Comparison of ENCODE assay signal across 13 cellular contexts in genomic region chr3:172447611-172448579, GRCh38. TPM values are rescaled to one million over a fixed set of nuclear protein-coding genes. Genes with fewer than 3 reads are reported as not detected.
DNase-seq lines count a peak whose midpoint lies in the region; ATAC-seq and TF ChIP-seq lines count a peak whose summit lies in the region.
"Had no signal": no experiment of that assay in that cellular context is flagged by ENCODE, and none has a peak within 500 bp of the region (broad histone marks: within the 10 kb centered on the region; RNA-seq: fewer than 3 reads in every experiment).

GHSR (minus strand) TSS chr3:172448456; CDS start chr3:172448413, 43 bp downstream.

- H3K36me3 ChIP-seq in left ventricle myocardium inferior, result no peaks in the 10 kb centered on the region
- H3K36me3 ChIP-seq: esophagus muscularis mucosa had no signal

- peaks cover 23% of the 10 kb centered on the region for H3K4me1 ChIP-seq in left ventricle myocardium inferior

- ATAC-seq in HG02870 (IDR thresholded peaks at IDR 0.05; ENCODE audit: unreplicated experiment), result no peak

- no peaks in the 10 kb centered on the region for H3K9me3 ChIP-seq in left ventricle myocardium inferior (replicated peaks)
- H3K9me3 ChIP-seq: esophagus muscularis mucosa had no signal

- TF ChIP-seq CTCF in left ventricle myocardium inferior (IDR thresholded peaks at IDR 0.05; ENCODE audit: borderline replicate concordance), result no peak

- intact Hi-C loops in left ventricle myocardium inferior (cut with micrococcal nuclease), result no loop called here

- no peak within 1 kb of the TSS for H3K27ac ChIP-seq in left ventricle myocardium inferior (replicated peaks)
- H3K27ac ChIP-seq: C4-2B, esophagus muscularis mucosa had no signal

- no peak within 1 kb of the TSS for H3K4me3 ChIP-seq in left ventricle myocardium inferior

- DNase-seq in stimulated activated CD4-positive, alpha-beta T cell treated with anti-CD3 and anti-CD28 coated beads, Interleukin-4, amount 100 ng/mL, for 1 hour, result peak; percentile 5
- DNase-seq in stimulated activated CD4-positive, alpha-beta T cell treated with anti-CD3 and anti-CD28 coated beads, Interleukin-12 subunit alpha, Interleukin-12 subunit beta, amount 100 ng/mL, for 4 hours, result no peak
- peak; percentile 11 for DNase-seq in activated gamma-delta T cell (lab: John Stamatoyannopoulos, UW)
- DNase-seq in iPS-NIHi7 (ENCODE audit: extremely low spot score), result peak; percentile 22
- no peak for DNase-seq in germinal center (ENCODE audit: low spot score)
- no peak for DNase-seq in left ventricle myocardium inferior
- no peak for DNase-seq in NAMALWA (ENCODE audit: low spot score)
- DNase-seq: NCI-H1694 treated with DMSO at 0.1 percent for 48 hours had no signal

- H3K27me3 ChIP-seq in left ventricle myocardium inferior (ENCODE audit: low read depth), result peaks cover 88% of the 10 kb centered on the region

RNA-seq across cellular contexts. Expression of gene GHSR, which starts in this region (rescaled TPM):
- not detected for total RNA-seq in left ventricle myocardium inferior
- total RNA-seq: esophagus muscularis mucosa, posterior vena cava, urinary bladder had no signal

Comparison
In these comparisons a context has a peak if more than half of its experiments do, and no peak if none do; other contexts are left out.
1. DNase-seq: peak in stimulated activated CD4-positive, alpha-beta T cell treated with anti-CD3 and anti-CD28 coated beads, Interleukin-4, amount 100 ng/mL, for 1 hour (single experiment), activated gamma-delta T cell (single experiment) and iPS-NIHi7 (single experiment); none in stimulated activated CD4-positive, alpha-beta T cell treated with anti-CD3 and anti-CD28 coated beads, Interleukin-12 subunit alpha, Interleukin-12 subunit beta, amount 100 ng/mL, for 4 hours (single experiment), germinal center (single experiment), left ventricle myocardium inferior (single experiment) and NAMALWA (single experiment).